ENCODE assay signal across 1 cellular context in the genomic region with DNA sequence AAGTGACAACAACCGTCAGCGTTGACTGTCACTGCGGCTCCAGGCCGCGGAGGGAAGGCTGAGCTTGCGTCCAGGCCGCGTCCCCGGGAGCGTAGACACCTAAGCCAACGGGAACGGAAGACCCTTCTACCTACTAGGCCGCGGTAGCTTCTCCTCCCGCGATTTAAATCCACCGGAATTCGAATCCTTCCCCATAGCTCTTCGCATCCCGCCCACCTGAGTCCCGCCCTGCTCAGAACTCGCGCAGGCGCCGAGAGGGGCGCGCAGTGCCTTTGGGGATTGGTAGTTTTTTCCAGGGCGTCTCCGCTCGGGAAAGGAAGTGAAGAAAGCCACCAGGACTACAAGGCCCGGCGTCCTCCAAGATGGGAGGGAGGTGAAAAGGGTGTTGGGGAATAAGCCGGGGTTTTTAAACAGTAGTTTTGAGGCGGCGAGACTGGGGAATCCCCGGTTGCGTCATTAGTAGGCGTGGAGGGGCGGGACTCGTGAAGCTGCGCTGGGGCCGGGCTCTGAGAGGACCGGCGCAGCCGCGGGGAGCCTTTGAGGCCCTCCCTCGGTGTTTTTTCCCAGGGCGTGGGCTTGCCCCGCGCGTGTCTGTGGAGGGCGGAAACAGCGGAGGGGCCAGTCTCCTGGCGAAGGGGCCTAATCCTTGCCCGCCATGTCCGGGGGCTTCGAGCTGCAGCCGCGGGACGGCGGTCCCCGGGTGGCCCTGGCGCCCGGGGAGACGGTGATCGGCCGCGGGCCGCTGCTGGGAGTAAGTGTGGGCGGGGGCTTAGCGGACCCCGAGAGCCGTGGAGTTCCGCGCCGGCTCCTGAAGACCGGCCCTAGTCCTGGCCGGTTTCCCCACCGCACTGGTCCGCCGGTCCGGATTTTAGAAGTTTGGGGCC.
TF ChIP-seq lines count a peak whose summit lies in the region.

Gene APLF (plus strand): TSS at position 509 of the 884 bp plus-strand sequence. CDS start 147 bp downstream, at position 656.
Gene FBXO48 (minus strand): TSS at position 218 of the 884 bp plus-strand sequence. CDS start 2,149 bp downstream, outside the sequence.

TF ChIP-seq in IMR-90, 13 proteins besides CTCF, POLR2A, EP300 and RAD21:
- TF ChIP-seq BHLHE40 (IDR thresholded peaks at IDR 0.05; ENCODE audit: low read depth, low read length), result no peak
- peak; percentile 97 for TF ChIP-seq MAZ (IDR thresholded peaks at IDR 0.05; ENCODE audit: borderline replicate concordance, low read depth, low read length)
- TF ChIP-seq FOS (IDR thresholded peaks at IDR 0.05; ENCODE audit: low read depth, low read length), result 0 out of 2 replicates have a peak, but pooled peaks have one; percentile 20
- TF ChIP-seq CHD1 (IDR thresholded peaks at IDR 0.05; ENCODE audit: low read depth, low read length), result 0 out of 2 replicates have a peak, but pooled peaks have one; percentile 38
- no peak for TF ChIP-seq ELK1 (IDR thresholded peaks at IDR 0.05; ENCODE audit: borderline replicate concordance, low read depth, low read length)
- TF ChIP-seq CEBPB (IDR thresholded peaks at IDR 0.05; ENCODE audit: low read depth, low read length), result peak; percentile 98
- peak; percentile 66; the same call in 1 of the 2 replicates for TF ChIP-seq MXI1 (IDR thresholded peaks at IDR 0.05; ENCODE audit: borderline replicate concordance, low read depth, low read length)
TF ChIP-seq in IMR-90: peak in this region for 5.
